Comparison of ENCODE assay signal across 35 cellular contexts in genomic region chr5:176952531-176953193, GRCh38. TPM values are rescaled to one million over a fixed set of nuclear protein-coding genes. Genes with fewer than 3 reads are reported as not detected.
"Had no signal": no experiment of that assay in that cellular context is flagged by ENCODE, and none has a peak within 500 bp of the region (broad histone marks: within the 10 kb centered on the region; RNA-seq: fewer than 3 reads in every experiment).

No MANE protein-coding gene starts in this region.

- H3K4me1 Mint-ChIP-seq: activated naive CD8-positive, alpha-beta T cell treated with anti-CD3 and anti-CD28 coated beads, Interleukin-2, amount 50 U/mL, for 24 hours had no signal

- H3K9me3 ChIP-seq: ascending aorta, breast epithelium, esophagus muscularis mucosa, gastrocnemius medialis, heart left ventricle had no signal

- H3K4me3 ChIP-seq: ascending aorta, breast epithelium, cardiac muscle cell, coronary artery, dorsolateral prefrontal cortex, esophagus muscularis mucosa, gastrocnemius medialis, heart left ventricle had no signal

- H3K4me3 Mint-ChIP-seq: activated naive CD4-positive, alpha-beta T cell treated with anti-CD3 and anti-CD28 coated beads for 36 hours; activated naive CD4-positive, alpha-beta T cell treated with anti-CD3 and anti-CD28 coated beads, Interleukin-2, amount 50 U/mL, for 24 hours; activated naive CD8-positive, alpha-beta T cell treated with anti-CD3 and anti-CD28 coated beads for 36 hours; activated naive CD8-positive, alpha-beta T cell treated with anti-CD3 and anti-CD28 coated beads, Interleukin-2, amount 50 U/mL, for 24 hours; activated T-cell treated with anti-CD3 and anti-CD28 coated beads, Interleukin-2, amount 50 U/mL, for 4 hours; activated T-helper 1 cell treated with anti-CD3 and anti-CD28 coated beads, Interleukin-12 subunit alpha, Interleukin-12 subunit beta, Interleukin-2, Interleukin-4 antibody, amounts not matched to agents 30 ng/mL and 10 ng/mL and 1 ng/mL, durations not matched to agents 14 hours and 24 hours and 36 hours; brain; central memory CD8-positive, alpha-beta T cell; dendritic cell treated with granulocyte-macrophage colony-stimulating factor and Interleukin-4, amounts not matched to agents 40 ng/mL and 50 ng/mL, for 4 days; endodermal cell; T-helper 17 cell; T-helper 2 cell treated with Interferon-gamma antibody and Interleukin-4, amounts not matched to agents 5 μg/mL and 100 μg/mL, for 36 hours had no signal

- H3K27me3 Mint-ChIP-seq: activated naive CD4-positive, alpha-beta T cell treated with anti-CD3 and anti-CD28 coated beads, Interleukin-2, amount 50 U/mL, for 24 hours; activated naive CD8-positive, alpha-beta T cell treated with anti-CD3 and anti-CD28 coated beads for 36 hours; activated naive CD8-positive, alpha-beta T cell treated with anti-CD3 and anti-CD28 coated beads, Interleukin-2, amount 50 U/mL, for 24 hours; brain; central memory CD8-positive, alpha-beta T cell; dendritic cell treated with granulocyte-macrophage colony-stimulating factor and Interleukin-4, amounts not matched to agents 40 ng/mL and 50 ng/mL, for 4 days; T-helper 17 cell had no signal

- DNase-seq: activated CD4-positive, alpha-beta T cell treated with anti-CD3 and anti-CD28 coated beads for 48 hours; activated CD4-positive, alpha-beta T cell treated with anti-CD3 and anti-CD28 coated beads, Interleukin-2, amount 50 U/mL, for 1 hour; activated CD4-positive, alpha-beta T cell treated with anti-CD3 and anti-CD28 coated beads, Interleukin-2, amount 50 U/mL, for 48 hours; activated CD4-positive, CD25-positive, alpha-beta regulatory T cell; activated CD8-positive, alpha-beta memory T cell treated with anti-CD3 and anti-CD28 coated beads, Interleukin-2, amount 50 U/mL, for 48 hours; activated effector memory CD4-positive, alpha-beta T cell treated with anti-CD3 and anti-CD28 coated beads, Interleukin-2, amount 50 U/mL, for 16 hours; activated naive CD4-positive, alpha-beta T cell treated with anti-CD3 and anti-CD28 coated beads for 36 hours; activated naive CD8-positive, alpha-beta T cell treated with anti-CD3 and anti-CD28 coated beads for 36 hours; activated naive CD8-positive, alpha-beta T cell treated with anti-CD3 and anti-CD28 coated beads, Interleukin-2, amount 50 U/mL, for 24 hours; activated T-cell treated with anti-CD3 and anti-CD28 coated beads for 4 hours; activated T-cell treated with anti-CD3 and anti-CD28 coated beads, Interleukin-2, amount 50 U/mL, for 4 hours; dorsolateral prefrontal cortex; effector memory CD4-positive, alpha-beta T cell; endodermal cell; foreskin keratinocyte; gastrocnemius medialis; glutamatergic neuron; heart left ventricle; T-helper 1 cell; T-helper 17 cell; T1000; WERI-Rb-1 had no signal

- H3K27ac Mint-ChIP-seq: activated naive CD4-positive, alpha-beta T cell treated with anti-CD3 and anti-CD28 coated beads for 36 hours; activated naive CD4-positive, alpha-beta T cell treated with anti-CD3 and anti-CD28 coated beads, Interleukin-2, amount 50 U/mL, for 24 hours; activated naive CD8-positive, alpha-beta T cell treated with anti-CD3 and anti-CD28 coated beads for 36 hours; activated naive CD8-positive, alpha-beta T cell treated with anti-CD3 and anti-CD28 coated beads, Interleukin-2, amount 50 U/mL, for 24 hours; activated T-helper 1 cell treated with anti-CD3 and anti-CD28 coated beads, Interleukin-12 subunit alpha, Interleukin-12 subunit beta, Interleukin-2, Interleukin-4 antibody, amounts not matched to agents 30 ng/mL and 10 ng/mL and 1 ng/mL, durations not matched to agents 14 hours and 24 hours and 36 hours; activated T-helper 2 cell treated with anti-CD3 and anti-CD28 coated beads, Interferon-gamma antibody, Interleukin-2, Interleukin-4, amounts not matched to agents 10 μg/mL and 5 μg/mL and 100 μg/mL, durations not matched to agents 14 hours and 24 hours and 36 hours; brain; dendritic cell treated with granulocyte-macrophage colony-stimulating factor and Interleukin-4, amounts not matched to agents 40 ng/mL and 50 ng/mL, for 4 days; endodermal cell; T-helper 17 cell; T-helper 2 cell treated with Interferon-gamma antibody and Interleukin-4, amounts not matched to agents 5 μg/mL and 100 μg/mL, for 36 hours had no signal

- H3K4me1 ChIP-seq: ascending aorta, breast epithelium had no signal

- ATAC-seq: activated naive CD8-positive, alpha-beta T cell treated with anti-CD3 and anti-CD28 coated beads, Interleukin-2, amount 50 U/mL, for 24 hours; activated T-cell treated with anti-CD3 and anti-CD28 coated beads, Interleukin-2, amount 50 U/mL, for 4 hours; foreskin keratinocyte; gastrocnemius medialis; heart left ventricle; T-helper 17 cell had no signal

- H3K27me3 ChIP-seq: ascending aorta, breast epithelium, cardiac muscle cell, dorsolateral prefrontal cortex, esophagus muscularis mucosa, foreskin keratinocyte, gastrocnemius medialis, heart left ventricle had no signal

- H3K27ac ChIP-seq: ascending aorta, breast epithelium, cardiac muscle cell, coronary artery, dorsolateral prefrontal cortex, esophagus muscularis mucosa, foreskin keratinocyte, gastrocnemius medialis, heart left ventricle, WERI-Rb-1 had no signal

- H3K36me3 ChIP-seq: breast epithelium had no signal

- H3K9me3 Mint-ChIP-seq: activated naive CD4-positive, alpha-beta T cell treated with anti-CD3 and anti-CD28 coated beads for 36 hours; activated naive CD4-positive, alpha-beta T cell treated with anti-CD3 and anti-CD28 coated beads, Interleukin-2, amount 50 U/mL, for 24 hours; activated naive CD8-positive, alpha-beta T cell treated with anti-CD3 and anti-CD28 coated beads for 36 hours; activated naive CD8-positive, alpha-beta T cell treated with anti-CD3 and anti-CD28 coated beads, Interleukin-2, amount 50 U/mL, for 24 hours; activated T-cell treated with anti-CD3 and anti-CD28 coated beads, Interleukin-2, amount 50 U/mL, for 4 hours; activated T-helper 1 cell treated with anti-CD3 and anti-CD28 coated beads, Interleukin-12 subunit alpha, Interleukin-12 subunit beta, Interleukin-2, Interleukin-4 antibody, amounts not matched to agents 30 ng/mL and 10 ng/mL and 1 ng/mL, durations not matched to agents 14 hours and 24 hours and 36 hours; activated T-helper 2 cell treated with anti-CD3 and anti-CD28 coated beads, Interferon-gamma antibody, Interleukin-2, Interleukin-4, amounts not matched to agents 10 μg/mL and 5 μg/mL and 100 μg/mL, durations not matched to agents 14 hours and 24 hours and 36 hours; brain; central memory CD8-positive, alpha-beta T cell; dendritic cell treated with granulocyte-macrophage colony-stimulating factor and Interleukin-4, amounts not matched to agents 40 ng/mL and 50 ng/mL, for 4 days; endodermal cell; T-helper 2 cell treated with Interferon-gamma antibody and Interleukin-4, amounts not matched to agents 5 μg/mL and 100 μg/mL, for 36 hours had no signal

RNA-seq across cellular contexts. Expression of gene HK3, which starts 53.5 kb away (rescaled TPM):
- total RNA-seq: activated naive CD4-positive, alpha-beta T cell treated with anti-CD3 and anti-CD28 coated beads for 36 hours; activated naive CD8-positive, alpha-beta T cell treated with anti-CD3 and anti-CD28 coated beads for 36 hours; cardiac muscle cell; epithelial cell of proximal tubule; foreskin keratinocyte had no signal
- polyA plus RNA-seq: cardiac muscle cell, foreskin keratinocyte had no signal
